ENCODE assay signal across 1 cellular context in the genomic region with DNA sequence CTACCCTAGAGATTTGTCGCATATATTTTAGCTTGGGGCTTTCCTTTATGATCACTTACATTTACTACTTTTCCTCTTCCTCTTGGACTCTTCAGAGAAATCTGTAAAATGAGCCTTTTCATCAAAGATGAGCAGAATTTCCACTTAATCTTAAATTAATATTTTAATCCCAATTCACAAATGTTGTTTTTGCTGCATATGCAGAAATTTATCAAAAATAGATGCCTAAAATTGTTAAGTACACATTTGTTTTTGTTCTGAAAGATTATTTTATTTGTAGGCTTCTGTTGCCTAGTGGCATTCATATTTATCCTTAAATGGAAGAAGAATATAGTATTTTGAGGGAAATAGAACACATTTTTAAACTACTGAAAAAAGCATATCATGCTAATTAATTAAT.
A peak's percentile ranks its signal among the peaks of the same experiment; 100 is the strongest.
TF ChIP-seq lines count a peak whose summit lies in the region.

No MANE protein-coding gene starts in this region.

TF ChIP-seq in HepG2, 621 proteins besides CTCF, POLR2A, EP300 and RAD21 (continued from another document):
- TF ChIP-seq, protein P1, sequence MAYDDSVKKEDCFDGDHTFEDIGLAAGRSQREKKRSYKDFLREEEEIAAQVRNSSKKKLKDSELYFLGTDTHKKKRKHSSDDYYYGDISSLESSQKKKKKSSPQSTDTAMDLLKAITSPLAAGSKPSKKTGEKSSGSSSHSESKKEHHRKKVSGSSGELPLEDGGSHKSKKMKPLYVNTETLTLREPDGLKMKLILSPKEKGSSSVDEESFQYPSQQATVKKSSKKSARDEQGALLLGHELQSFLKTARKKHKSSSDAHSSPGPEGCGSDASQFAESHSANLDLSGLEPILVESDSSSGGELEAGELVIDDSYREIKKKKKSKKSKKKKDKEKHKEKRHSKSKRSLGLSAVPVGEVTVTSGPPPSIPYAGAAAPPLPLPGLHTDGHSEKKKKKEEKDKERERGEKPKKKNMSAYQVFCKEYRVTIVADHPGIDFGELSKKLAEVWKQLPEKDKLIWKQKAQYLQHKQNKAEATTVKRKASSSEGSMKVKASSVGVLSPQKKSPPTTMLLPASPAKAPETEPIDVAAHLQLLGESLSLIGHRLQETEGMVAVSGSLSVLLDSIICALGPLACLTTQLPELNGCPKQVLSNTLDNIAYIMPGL (CRISPR knock-in tag; IDR thresholded peaks at IDR 0.05; ENCODE audit: borderline replicate concordance in 1 of 2, low read depth in 1 of 2): no peak
- TF ChIP-seq MAFK (conservative IDR thresholded peaks at IDR 0.05 in 1 of 2, IDR thresholded peaks at IDR 0.05 in 1 of 2; ENCODE audit: low read length in 2 of 2) (peak; percentile 36 to 69; a peak in 3 of 4 replicates), EHMT2 (IDR thresholded peaks at IDR 0.05; ENCODE audit: borderline replicate concordance, low read depth, low read length) (no peak)
- TF ChIP-seq, protein P2, sequence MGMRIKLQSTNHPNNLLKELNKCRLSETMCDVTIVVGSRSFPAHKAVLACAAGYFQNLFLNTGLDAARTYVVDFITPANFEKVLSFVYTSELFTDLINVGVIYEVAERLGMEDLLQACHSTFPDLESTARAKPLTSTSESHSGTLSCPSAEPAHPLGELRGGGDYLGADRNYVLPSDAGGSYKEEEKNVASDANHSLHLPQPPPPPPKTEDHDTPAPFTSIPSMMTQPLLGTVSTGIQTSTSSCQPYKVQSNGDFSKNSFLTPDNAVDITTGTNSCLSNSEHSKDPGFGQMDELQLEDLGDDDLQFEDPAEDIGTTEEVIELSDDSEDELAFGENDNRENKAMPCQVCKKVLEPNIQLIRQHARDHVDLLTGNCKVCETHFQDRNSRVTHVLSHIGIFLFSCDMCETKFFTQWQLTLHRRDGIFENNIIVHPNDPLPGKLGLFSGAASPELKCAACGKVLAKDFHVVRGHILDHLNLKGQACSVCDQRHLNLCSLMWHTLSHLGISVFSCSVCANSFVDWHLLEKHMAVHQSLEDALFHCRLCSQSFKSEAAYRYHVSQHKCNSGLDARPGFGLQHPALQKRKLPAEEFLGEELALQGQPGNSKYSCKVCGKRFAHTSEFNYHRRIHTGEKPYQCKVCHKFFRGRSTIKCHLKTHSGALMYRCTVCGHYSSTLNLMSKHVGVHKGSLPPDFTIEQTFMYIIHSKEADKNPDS (CRISPR knock-in tag; IDR thresholded peaks at IDR 0.05): no peak
